Comparison of ENCODE assay signal across 26 cellular contexts in the genomic region with DNA sequence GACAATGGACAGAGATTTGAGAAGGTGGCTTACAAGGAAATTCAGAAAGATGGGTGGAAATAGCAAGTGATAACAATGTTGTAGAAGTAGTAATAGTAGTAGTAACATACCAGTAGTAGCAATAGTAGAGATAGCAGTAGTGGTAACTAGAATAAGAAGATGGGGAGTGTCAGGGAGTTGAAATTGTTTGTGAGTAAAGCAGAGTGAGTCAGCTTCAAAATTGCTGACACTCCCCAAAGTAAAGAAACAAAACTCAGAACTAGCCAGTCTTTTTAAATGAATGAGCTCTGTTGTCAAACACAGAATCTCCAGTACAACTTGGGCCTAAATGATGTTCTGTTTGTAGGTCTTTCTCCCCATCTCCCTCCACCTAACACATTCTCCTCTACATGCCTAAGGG.
"Had no signal": no experiment of that assay in that cellular context is flagged by ENCODE, and none has a peak within 500 bp of the region (broad histone marks: within the 10 kb centered on the region; RNA-seq: fewer than 3 reads in every experiment).

No MANE protein-coding gene starts in this region.

- H3K4me3 Mint-ChIP-seq: mesothelial cell of epicardium; naive B cell; natural killer cell; stimulated activated memory B cell treated with anti-CD40 and anti-IgM and Interleukin-4, amounts not matched to agents 10 μg/mL and 1 μg/mL and 100 μg/mL, for 72 hours; stimulated activated naive CD8-positive, alpha-beta T cell treated with anti-CD3 and anti-CD28 coated beads, Interleukin-15, amount 100 ng/mL, for 72 hours; type B pancreatic cell had no signal

- H3K27me3 ChIP-seq: ovary, right atrium auricular region, right lobe of liver, tibial nerve, uterus had no signal

- H3K4me1 ChIP-seq: lower lobe of right lung, right atrium auricular region, right lobe of liver, tibial nerve, uterus had no signal

- H3K9me3 ChIP-seq: lower lobe of right lung, ovary, right lobe of liver, uterus had no signal

- H3K4me2 ChIP-seq: smooth muscle cell had no signal

- H3K4me1 Mint-ChIP-seq: mesothelial cell of epicardium; naive B cell; natural killer cell; stimulated activated memory B cell treated with anti-CD40 and anti-IgM and Interleukin-4, amounts not matched to agents 10 μg/mL and 1 μg/mL and 100 μg/mL, for 72 hours; stimulated activated naive CD8-positive, alpha-beta T cell treated with anti-CD3 and anti-CD28 coated beads, Interleukin-15, amount 100 ng/mL, for 72 hours had no signal

- DNase-seq: hippocampal formation; kidney glomerular epithelial cell; left cardiac atrium; left ventricle myocardium superior; lower lobe of right lung; mesendoderm; naive B cell; natural killer cell; ovary; right lobe of liver; stimulated activated CD4-positive, alpha-beta T cell treated with anti-CD3 and anti-CD28 coated beads, Interleukin-1b, Interleukin-23, amount 100 ng/mL, for 48 hours; stimulated activated CD4-positive, alpha-beta T cell treated with anti-CD3 and anti-CD28 coated beads, Interleukin-2, amount 100 ng/mL, for 48 hours; stimulated activated CD4-positive, alpha-beta T cell treated with anti-CD3 and anti-CD28 coated beads, Interleukin-4, amount 100 ng/mL, for 4 hours; stimulated activated CD8-positive, alpha-beta memory T cell treated with anti-CD3 and anti-CD28 coated beads, Interleukin-4, amount 100 ng/mL, for 48 hours; stimulated activated naive CD4-positive, alpha-beta T cell treated with Interleukin-2 at 50 U/mL for 16 hours; stimulated activated naive CD8-positive, alpha-beta T cell treated with anti-CD3 and anti-CD28 coated beads, Interleukin-15, amount 100 ng/mL, for 72 hours; substantia nigra; uterus had no signal

- H3K4me3 ChIP-seq: lower lobe of right lung, ovary, right atrium auricular region, right lobe of liver, smooth muscle cell, tibial nerve, uterus had no signal

- H3K27ac ChIP-seq: lower lobe of right lung, ovary, right atrium auricular region, right lobe of liver, tibial nerve, uterus had no signal

- ATAC-seq: left cardiac atrium; left lobe of liver; left ventricle myocardium superior; lower lobe of right lung; natural killer cell; right lobe of liver; stimulated activated memory B cell treated with anti-CD40 and anti-IgM and Interleukin-4, amounts not matched to agents 10 μg/mL and 1 μg/mL and 100 μg/mL, for 72 hours; stimulated activated naive CD8-positive, alpha-beta T cell treated with anti-CD3 and anti-CD28 coated beads, Interleukin-15, amount 100 ng/mL, for 72 hours had no signal

- H3K36me3 ChIP-seq: lower lobe of right lung, ovary, right atrium auricular region, right lobe of liver, tibial nerve, uterus had no signal

- H3K36me3 Mint-ChIP-seq: mesothelial cell of epicardium; naive B cell; natural killer cell; stimulated activated memory B cell treated with anti-CD40 and anti-IgM and Interleukin-4, amounts not matched to agents 10 μg/mL and 1 μg/mL and 100 μg/mL, for 72 hours; type B pancreatic cell had no signal

- H3K27ac Mint-ChIP-seq: mesothelial cell of epicardium; natural killer cell; progenitor cell of endocrine pancreas; stimulated activated memory B cell treated with anti-CD40 and anti-IgM and Interleukin-4, amounts not matched to agents 10 μg/mL and 1 μg/mL and 100 μg/mL, for 72 hours; type B pancreatic cell had no signal

- H3K9me3 Mint-ChIP-seq: type B pancreatic cell had no signal

- H3K27me3 Mint-ChIP-seq: naive B cell; progenitor cell of endocrine pancreas; stimulated activated memory B cell treated with anti-CD40 and anti-IgM and Interleukin-4, amounts not matched to agents 10 μg/mL and 1 μg/mL and 100 μg/mL, for 72 hours; stimulated activated naive CD8-positive, alpha-beta T cell treated with anti-CD3 and anti-CD28 coated beads, Interleukin-15, amount 100 ng/mL, for 72 hours; type B pancreatic cell had no signal
